ENCODE assay signal across 29 cellular contexts in the genomic region with DNA sequence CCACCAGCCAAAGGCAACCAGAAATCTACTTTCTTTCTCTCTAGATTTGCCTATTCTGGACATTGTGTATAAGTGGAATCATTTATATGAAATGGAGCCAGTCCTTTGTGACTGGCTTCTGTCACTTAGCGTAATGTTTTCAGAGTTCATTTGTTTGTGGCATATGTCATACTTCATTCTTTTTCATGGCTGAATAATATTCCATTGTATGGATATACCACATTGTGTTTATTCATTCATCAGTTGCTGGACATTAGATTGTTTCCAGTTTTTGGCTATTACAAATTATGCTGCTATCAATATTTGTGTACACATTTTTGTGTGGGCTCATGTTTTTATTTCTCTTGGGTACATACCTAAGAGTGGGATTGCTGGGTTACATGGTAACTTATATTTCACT.
DNase-seq lines count a peak whose midpoint lies in the region; ATAC-seq, FAIRE-seq and TF ChIP-seq lines count a peak whose summit lies in the region.
"Had no signal": no experiment of that assay in that cellular context is flagged by ENCODE, and none has a peak within 500 bp of the region (broad histone marks: within the 10 kb centered on the region; RNA-seq: fewer than 3 reads in every experiment).

No MANE protein-coding gene starts in this region.

- TF ChIP-seq CTCF in HEK293 (tag by site-specific recombination; IDR thresholded peaks at IDR 0.05) = no peak
- TF ChIP-seq CTCF in WTC11 (IDR thresholded peaks at IDR 0.05) = no peak
- TF ChIP-seq CTCF in H1 (IDR thresholded peaks at IDR 0.05; ENCODE audit: control extremely low read depth in 1 of 3, insufficient read depth in 1 of 3, low read depth in 1 of 3, low read length in 3 of 3) = no peak
- no peak for TF ChIP-seq CTCF in endothelial cell (IDR thresholded peaks at IDR 0.05; ENCODE audit: unreplicated experiment)
- TF ChIP-seq CTCF in thyroid gland (IDR thresholded peaks at IDR 0.05) = no peak

- no peaks in the 10 kb centered on the region for H3K9me3 ChIP-seq in HEK293 (ENCODE audit: control insufficient read depth, insufficient read depth, low read depth, low read length)
- peaks cover 6 to 9% of the 10 kb centered on the region in 2 experiments; a peak in 3 of 4 replicates for H3K9me3 ChIP-seq in H1 (ENCODE audit: insufficient read depth in 2 of 2, low read depth in 1 of 2, low read length in 1 of 2)
- H3K9me3 ChIP-seq in thyroid gland = no peaks in the 10 kb centered on the region
- H3K9me3 ChIP-seq: BE2C had no signal

- intact Hi-C loops in thyroid gland (cut with DNase I) = no loop called here

- no peak overlapping the region for H2BK20ac ChIP-seq in H1 (ENCODE audit: low read length)

- FAIRE-seq in H1 (lab: Jason Lieb, UNC) = no peak
- FAIRE-seq: A204.1, GM12878, GM12892, GM18507 had no signal

- no peak for TF ChIP-seq RAD21 in H1 (IDR thresholded peaks at IDR 0.05 in 1 of 2, conservative IDR thresholded peaks at IDR 0.05 in 1 of 2; ENCODE audit: low read depth in 2 of 2, low read length in 2 of 2)

- no peak overlapping the region for H3K18ac ChIP-seq in H1 (ENCODE audit: extremely low read depth, low read length)

- H3K4me1 ChIP-seq in HEK293 (ENCODE audit: control insufficient read depth, insufficient read depth, low read length) = no peaks in the 10 kb centered on the region
- no peaks in the 10 kb centered on the region; a peak in 1 of 7 replicates for H3K4me1 ChIP-seq in H1 (replicated peaks in 1 of 4; ENCODE audit: control insufficient read depth in 3 of 4, insufficient read depth in 4 of 4, low read length in 3 of 4)
- peaks cover 8 to 28% of the 10 kb centered on the region in 2 donors for H3K4me1 ChIP-seq in thyroid gland
- H3K4me1 ChIP-seq: BE2C, BLaER1 had no signal

- no peak overlapping the region for H2BK120ac ChIP-seq in H1 (replicated peaks; ENCODE audit: low read depth, low read length)

- TF ChIP-seq POLR2A in H1 (IDR thresholded peaks at IDR 0.05; ENCODE audit: control extremely low read depth in 1 of 2, low read depth in 2 of 2, low read length in 2 of 2) (no peak), thyroid gland (IDR thresholded peaks at IDR 0.05) (no peak)

- no peaks in the 10 kb centered on the region for H3K79me2 ChIP-seq in H1 (ENCODE audit: control insufficient read depth in 1 of 2, insufficient read depth in 2 of 2, low read length in 2 of 2)

- H2BK5ac ChIP-seq in H1 (ENCODE audit: low read depth, low read length) = no peak overlapping the region

- no peak overlapping the region for H4K91ac ChIP-seq in H1 (replicated peaks; ENCODE audit: insufficient read length, low read length)

- no peaks in the 10 kb centered on the region for H3K36me3 ChIP-seq in HEK293 (ENCODE audit: control insufficient read depth in 2 of 2, insufficient read depth in 1 of 2, low read length in 2 of 2)
- H3K36me3 ChIP-seq in H1 (ENCODE audit: control insufficient read depth in 2 of 4, insufficient read depth in 4 of 4, low read length in 3 of 4) = no peaks in the 10 kb centered on the region
- H3K36me3 ChIP-seq in thyroid gland = peaks cover 0 to 2% of the 10 kb centered on the region in 2 donors
- H3K36me3 ChIP-seq: BE2C, BLaER1 had no signal

- H3K9ac ChIP-seq in H1 (replicated peaks in 1 of 4; ENCODE audit: extremely low read depth in 1 of 4, low read depth in 3 of 4, low read length in 3 of 4) = no peak overlapping the region
- H3K9ac ChIP-seq: BLaER1 had no signal

- no peak overlapping the region for H4K5ac ChIP-seq in H1 (ENCODE audit: insufficient read length, low read depth, low read length)

- H3K9me3 Mint-ChIP-seq in WTC11 (peaks cover 28% of the 10 kb centered on the region), endothelial cell (ENCODE audit: unreplicated experiment) (peaks cover 5% of the 10 kb centered on the region)

- H2BK12ac ChIP-seq in H1 (ENCODE audit: low read depth, low read length) = no peak overlapping the region

- H3K4me3 ChIP-seq in HEK293 (ENCODE audit: low read depth, low read length) (no peak overlapping the region), H1 (ENCODE audit: extremely low read depth in 1 of 4, insufficient read depth in 2 of 4, low read depth in 3 of 4, low read length in 4 of 4) (no peak overlapping the region), thyroid gland (replicated peaks in 1 of 3) (no peak overlapping the region)
- H3K4me3 ChIP-seq: BLaER1, GM12878 had no signal

- H4K8ac ChIP-seq in H1 (ENCODE audit: extremely low read depth, insufficient read depth, low read length) = no peak overlapping the region

- no peak overlapping the region for H2AK5ac ChIP-seq in H1 (ENCODE audit: low read depth, low read length)

- H3K36me3 Mint-ChIP-seq in WTC11 (peaks cover 18% of the 10 kb centered on the region), endothelial cell (ENCODE audit: low read depth, unreplicated experiment) (peaks cover 75% of the 10 kb centered on the region)
- H3K36me3 Mint-ChIP-seq: CD14-positive monocyte; CD4-positive, alpha-beta memory T cell; CD4-positive, CD25-positive, alpha-beta regulatory T cell had no signal

- H3K79me1 ChIP-seq in H1 (ENCODE audit: low read depth, low read length) = no peaks in the 10 kb centered on the region

- H3K4me1 Mint-ChIP-seq in WTC11 = peaks cover 15% of the 10 kb centered on the region
- peaks cover 8% of the 10 kb centered on the region for H3K4me1 Mint-ChIP-seq in endothelial cell (ENCODE audit: unreplicated experiment)
- H3K4me1 Mint-ChIP-seq: CD4-positive, alpha-beta memory T cell; CD4-positive, CD25-positive, alpha-beta regulatory T cell; CD8-positive, alpha-beta memory T cell had no signal

- no peak for TF ChIP-seq EP300 in H1 (IDR thresholded peaks at IDR 0.05; ENCODE audit: borderline replicate concordance in 1 of 2, low read depth in 2 of 2, low read length in 2 of 2)

- H3K23ac ChIP-seq in H1 (ENCODE audit: insufficient read length) = no peak overlapping the region

- H3K4ac ChIP-seq in H1 (replicated peaks; ENCODE audit: insufficient read length, low read depth, low read length) = no peak overlapping the region

- H3K27ac ChIP-seq in HEK293 (ENCODE audit: extremely low read depth, low read depth, low read length) (no peak overlapping the region), H1 (ENCODE audit: low read depth, low read length) (no peak overlapping the region), thyroid gland (no peak overlapping the region)
- H3K27ac ChIP-seq: BLaER1 had no signal

- H3K4me3 Mint-ChIP-seq in WTC11 = no peak overlapping the region
- peak overlapping the region; percentile 83 for H3K4me3 Mint-ChIP-seq in endothelial cell (ENCODE audit: unreplicated experiment)
- H3K4me3 Mint-ChIP-seq: CD14-positive monocyte; CD4-positive, alpha-beta memory T cell; CD8-positive, alpha-beta memory T cell had no signal

- POLR2A ChIA-PET in HEK293 (lab: Yijun Ruan, JAX) (no interaction called here), WTC11 (lab: Charles Lee) (no interaction called here), H1 (lab: Charles Lee; ENCODE audit: partially characterized antibody) (no interaction called here)

- no peaks in the 10 kb centered on the region for H4K20me1 ChIP-seq in H1 (replicated peaks in 1 of 2; ENCODE audit: control insufficient read depth in 1 of 2, insufficient read depth in 2 of 2, low read length in 2 of 2)
- H4K20me1 ChIP-seq: BLaER1 had no signal

- H2BK15ac ChIP-seq in H1 (ENCODE audit: low read length) = no peak overlapping the region

- H3K27me3 Mint-ChIP-seq in WTC11 (ENCODE audit: low read depth) (peaks cover 4% of the 10 kb centered on the region; the same call in 1 of the 2 replicates), endothelial cell (ENCODE audit: unreplicated experiment) (peaks cover 21% of the 10 kb centered on the region)

- H3K27me3 ChIP-seq in H1 (replicated peaks in 1 of 4; ENCODE audit: control insufficient read depth in 3 of 4, extremely low read depth in 1 of 4, insufficient read depth in 3 of 4, low read length in 3 of 4) = no peaks in the 10 kb centered on the region
- H3K27me3 ChIP-seq in thyroid gland = no peaks in the 10 kb centered on the region
- H3K27me3 ChIP-seq: BE2C, BLaER1 had no signal

- H3K23me2 ChIP-seq in H1 (ENCODE audit: low read depth, low read length) = no peaks in the 10 kb centered on the region

- H2AFZ ChIP-seq in H1 (ENCODE audit: low read length) = no peak overlapping the region

- H3K56ac ChIP-seq in H1 (replicated peaks; ENCODE audit: insufficient read length, low read depth, low read length) = no peak overlapping the region

- DNase-seq in WTC11 (ENCODE audit: low spot score) (no peak), H1 (ENCODE audit: low read depth in 1 of 2, low spot score in 2 of 2) (no peak), endothelial cell (ENCODE audit: low spot score) (no peak), thyroid gland (no peak), T-helper 2 cell (no peak)
- DNase-seq: 8988T; ACHN; BE2C; C1 segment of cervical spinal cord; CD4-positive, alpha-beta memory T cell; CD4-positive, CD25-positive, alpha-beta regulatory T cell; CD8-positive, alpha-beta memory T cell; COR-L47; DMS 273 treated with DMSO at 0.1 percent for 48 hours; DMS153; DMS53; DMS79; DND-41; EL; GDM1 had no signal

- WGBS in H1 (ENCODE audit: extremely low coverage in 1 of 2, insufficient coverage in 1 of 2, insufficient read length in 1 of 2, insufficient replicate concordance in 2 of 2, low coverage in 1 of 2, low lambda C conversion rate in 2 of 2, missing lambda C conversion rate in 1 of 2), 2 experiments = 95% methylated on average over 1 of the region's 1 CpG; no CpG with 5 or more reads in 1 of the 2 experiments
- 94 to 100% methylated on average over 1 of the region's 1 CpG for WGBS in thyroid gland, 2 donors

- no peak overlapping the region for H3K14ac ChIP-seq in H1 (ENCODE audit: insufficient read length)

- CTCF ChIA-PET in HEK293 (lab: Yijun Ruan, JAX) = no interaction called here
- CTCF ChIA-PET in WTC11 (lab: Charles Lee) = no interaction called here
- CTCF ChIA-PET in H1 (lab: Charles Lee; ENCODE audit: partially characterized antibody) = interaction anchor here (1.3 kb wide), 1 partner anchor 21 kb away, joined by 3 read pairs; no protein-coding TSS in a partner anchor

- H3K4me2 ChIP-seq in H1 (ENCODE audit: insufficient read depth in 1 of 2, low read depth in 2 of 2, low read length in 2 of 2) = no peak overlapping the region
- H3K4me2 ChIP-seq: BLaER1 had no signal

- ATAC-seq in WTC11 (no peak), GM21515 (IDR thresholded peaks at IDR 0.05; ENCODE audit: unreplicated experiment) (no peak), HG03159 (IDR thresholded peaks at IDR 0.05; ENCODE audit: unreplicated experiment) (no peak)
- ATAC-seq: GM12878 had no signal

- H3K27ac Mint-ChIP-seq in WTC11 = no peak overlapping the region
- H3K27ac Mint-ChIP-seq in endothelial cell (ENCODE audit: unreplicated experiment) = no peak overlapping the region
- H3K27ac Mint-ChIP-seq: CD4-positive, alpha-beta memory T cell; CD4-positive, CD25-positive, alpha-beta regulatory T cell; CD8-positive, alpha-beta memory T cell had no signal

TF ChIP-seq in HEK293, 187 proteins besides CTCF, POLR2A, EP300 and RAD21 (continues in another document):
- no peak for TF ChIP-seq ZNF558 (tag by site-specific recombination; IDR thresholded peaks at IDR 0.05)
- no peak for TF ChIP-seq ZNF585B (tag by site-specific recombination; IDR thresholded peaks at IDR 0.05)

TF ChIP-seq in WTC11, 78 proteins besides CTCF, POLR2A, EP300 and RAD21 (continues in another document):
- peak; percentile 74 for TF ChIP-seq GTF2I (CRISPR knock-in tag; conservative IDR thresholded peaks at IDR 0.05)

TF ChIP-seq in H1, 55 proteins besides CTCF, POLR2A, EP300 and RAD21 (continues in another document):
- peak; percentile 87 for TF ChIP-seq KDM1A (IDR thresholded peaks at IDR 0.05; ENCODE audit: borderline replicate concordance, low read length)
